Comparison of ENCODE assay signal across 1 cellular context in the genomic region with DNA sequence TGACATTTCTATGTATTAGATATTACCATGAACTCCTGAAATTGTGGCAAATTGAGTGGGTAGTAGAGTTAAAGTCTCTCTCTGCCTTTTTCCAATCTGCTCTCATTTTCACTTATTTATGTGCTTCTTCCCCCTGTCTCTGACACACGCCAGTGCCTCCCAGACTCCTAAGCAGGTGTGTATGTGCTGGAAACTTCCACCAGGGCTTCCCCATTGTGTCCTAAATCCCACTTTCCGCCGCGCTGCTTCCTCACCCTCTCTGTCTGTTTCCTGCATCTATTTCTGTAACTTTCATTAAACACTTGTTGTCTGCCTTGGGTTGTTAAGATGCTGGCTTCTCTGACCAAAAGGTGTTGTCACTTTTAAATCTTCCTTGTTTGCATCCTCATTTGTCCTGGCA.
TF ChIP-seq lines count a peak whose summit lies in the region.

No MANE protein-coding gene starts in this region.

TF ChIP-seq in IMR-90, 13 proteins besides CTCF, POLR2A, EP300 and RAD21:
- TF ChIP-seq NFE2L2 (IDR thresholded peaks at IDR 0.05; ENCODE audit: low read depth, low read length): no peak
- no peak for TF ChIP-seq FOS (IDR thresholded peaks at IDR 0.05; ENCODE audit: low read depth, low read length)
- TF ChIP-seq MXI1 (IDR thresholded peaks at IDR 0.05; ENCODE audit: borderline replicate concordance, low read depth, low read length): no peak
- no peak for TF ChIP-seq BHLHE40 (IDR thresholded peaks at IDR 0.05; ENCODE audit: low read depth, low read length)
- TF ChIP-seq CEBPB (IDR thresholded peaks at IDR 0.05; ENCODE audit: low read depth, low read length): no peak
- no peak for TF ChIP-seq SMC3 (IDR thresholded peaks at IDR 0.05; ENCODE audit: low read depth, low read length)
- no peak for TF ChIP-seq MAFK (IDR thresholded peaks at IDR 0.05; ENCODE audit: low read depth, low read length)
- TF ChIP-seq RCOR1 (IDR thresholded peaks at IDR 0.05; ENCODE audit: insufficient replicate concordance, low read length): no peak
- TF ChIP-seq, protein P1, sequence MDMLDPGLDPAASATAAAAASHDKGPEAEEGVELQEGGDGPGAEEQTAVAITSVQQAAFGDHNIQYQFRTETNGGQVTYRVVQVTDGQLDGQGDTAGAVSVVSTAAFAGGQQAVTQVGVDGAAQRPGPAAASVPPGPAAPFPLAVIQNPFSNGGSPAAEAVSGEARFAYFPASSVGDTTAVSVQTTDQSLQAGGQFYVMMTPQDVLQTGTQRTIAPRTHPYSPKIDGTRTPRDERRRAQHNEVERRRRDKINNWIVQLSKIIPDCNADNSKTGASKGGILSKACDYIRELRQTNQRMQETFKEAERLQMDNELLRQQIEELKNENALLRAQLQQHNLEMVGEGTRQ (IDR thresholded peaks at IDR 0.05; ENCODE audit: low read depth, low read length): no peak
- TF ChIP-seq CHD1 (IDR thresholded peaks at IDR 0.05; ENCODE audit: low read depth, low read length): no peak
- TF ChIP-seq MAZ (IDR thresholded peaks at IDR 0.05; ENCODE audit: borderline replicate concordance, low read depth, low read length): no peak
- TF ChIP-seq, protein P2, sequence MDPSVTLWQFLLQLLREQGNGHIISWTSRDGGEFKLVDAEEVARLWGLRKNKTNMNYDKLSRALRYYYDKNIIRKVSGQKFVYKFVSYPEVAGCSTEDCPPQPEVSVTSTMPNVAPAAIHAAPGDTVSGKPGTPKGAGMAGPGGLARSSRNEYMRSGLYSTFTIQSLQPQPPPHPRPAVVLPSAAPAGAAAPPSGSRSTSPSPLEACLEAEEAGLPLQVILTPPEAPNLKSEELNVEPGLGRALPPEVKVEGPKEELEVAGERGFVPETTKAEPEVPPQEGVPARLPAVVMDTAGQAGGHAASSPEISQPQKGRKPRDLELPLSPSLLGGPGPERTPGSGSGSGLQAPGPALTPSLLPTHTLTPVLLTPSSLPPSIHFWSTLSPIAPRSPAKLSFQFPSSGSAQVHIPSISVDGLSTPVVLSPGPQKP (IDR thresholded peaks at IDR 0.05; ENCODE audit: borderline replicate concordance, low read depth, low read length): no peak
- TF ChIP-seq RFX5 (IDR thresholded peaks at IDR 0.05; ENCODE audit: low read depth, low read length): no peak
